ENCODE assay signal across 3 cellular contexts in genomic region chr7:143615545-143615944, GRCh38. TPM values are rescaled to one million over a fixed set of nuclear protein-coding genes. Genes with fewer than 3 reads are reported as not detected.
"Had no signal": no experiment of that assay in that cellular context is flagged by ENCODE, and none has a peak within 500 bp of the region (broad histone marks: within the 10 kb centered on the region; RNA-seq: fewer than 3 reads in every experiment).

No MANE protein-coding gene starts in this region.

RNA-seq across cellular contexts. Expression of gene CTAGE15, which starts 43.9 kb away (rescaled TPM):
- total RNA-seq: activated B cell treated with CpG ODN at 0.5 μM for 24 hours, gastroesophageal sphincter, sciatic nerve had no signal
